In genomic region chr18:11733031-11733430, GRCh38 we compare ENCODE assay signal across 8 cellular contexts. TPM values are rescaled to one million over a fixed set of nuclear protein-coding genes. Genes with fewer than 3 reads are reported as not detected.
A peak's percentile ranks its signal among the peaks of the same experiment; 100 is the strongest.
DNase-seq lines count a peak whose midpoint lies in the region; ATAC-seq, FAIRE-seq and TF ChIP-seq lines count a peak whose summit lies in the region.

No MANE protein-coding gene starts in this region.

- H3K36me3 ChIP-seq in H1 (ENCODE audit: control insufficient read depth in 2 of 4, insufficient read depth in 4 of 4, low read length in 3 of 4) = no peaks in the 10 kb centered on the region

- TF ChIP-seq POLR2A in H1 (IDR thresholded peaks at IDR 0.05; ENCODE audit: control extremely low read depth in 1 of 2, low read depth in 2 of 2, low read length in 2 of 2) = no peak

- H4K91ac ChIP-seq in H1 (replicated peaks; ENCODE audit: insufficient read length, low read length) = peak overlapping the region; percentile 56

- H3K27ac ChIP-seq in H1 (ENCODE audit: low read depth, low read length) = no peak overlapping the region

- H3K4ac ChIP-seq in H1 (replicated peaks; ENCODE audit: insufficient read length, low read depth, low read length) = no peak overlapping the region

- no peak for TF ChIP-seq EP300 in H1 (IDR thresholded peaks at IDR 0.05; ENCODE audit: borderline replicate concordance in 1 of 2, low read depth in 2 of 2, low read length in 2 of 2)

- H4K8ac ChIP-seq in H1 (ENCODE audit: extremely low read depth, insufficient read depth, low read length) = peak overlapping the region; percentile 69; the same call in 1 of the 2 replicates

- TF ChIP-seq RAD21 in H1 (IDR thresholded peaks at IDR 0.05 in 1 of 2, conservative IDR thresholded peaks at IDR 0.05 in 1 of 2; ENCODE audit: low read depth in 2 of 2, low read length in 2 of 2) = peak; percentile 94 to 96

- no peak overlapping the region for H2BK20ac ChIP-seq in H1 (ENCODE audit: low read length)

- peak overlapping the region; percentile 81 for H2BK120ac ChIP-seq in H1 (replicated peaks; ENCODE audit: low read depth, low read length)

- H3K79me2 ChIP-seq in H1 (ENCODE audit: control insufficient read depth in 1 of 2, insufficient read depth in 2 of 2, low read length in 2 of 2) = no peaks in the 10 kb centered on the region

- no peak overlapping the region for H2AFZ ChIP-seq in H1 (ENCODE audit: low read length)

- H3K23me2 ChIP-seq in H1 (ENCODE audit: low read depth, low read length) = no peaks in the 10 kb centered on the region

- no peak overlapping the region for H3K9ac ChIP-seq in H1 (replicated peaks in 1 of 4; ENCODE audit: extremely low read depth in 1 of 4, low read depth in 3 of 4, low read length in 3 of 4)

- no peak for ATAC-seq in GM18519 (IDR thresholded peaks at IDR 0.05; ENCODE audit: low FRiP score, unreplicated experiment)

- H3K4me3 ChIP-seq in H1 (ENCODE audit: extremely low read depth in 1 of 4, insufficient read depth in 2 of 4, low read depth in 3 of 4, low read length in 4 of 4) = no peak overlapping the region

- TF ChIP-seq CTCF in H1 (IDR thresholded peaks at IDR 0.05; ENCODE audit: control extremely low read depth in 1 of 3, insufficient read depth in 1 of 3, low read depth in 1 of 3, low read length in 3 of 3) = peak; percentile 82 to 96 (median 92)

- H4K5ac ChIP-seq in H1 (ENCODE audit: insufficient read length, low read depth, low read length) = peak overlapping the region; percentile 57

- H2BK5ac ChIP-seq in H1 (ENCODE audit: low read depth, low read length) = no peak overlapping the region

- DNase-seq in D341Med (ENCODE audit: low spot score) = peak; percentile 92
- DNase-seq in HEK293T (ENCODE audit: extremely low spot score) = peak; percentile 74
- DNase-seq in NCI-H748 (lab: John Stamatoyannopoulos, UW; ENCODE audit: unreplicated experiment) = peak; percentile 76
- peak; percentile 8 to 48 for DNase-seq in activated CD8-positive, alpha-beta memory T cell treated with anti-CD3 and anti-CD28 coated beads for 1 hour (ENCODE audit: extremely low read depth in 1 of 2, low read depth in 1 of 2)
- DNase-seq in H1 (ENCODE audit: low read depth in 1 of 2, low spot score in 2 of 2) = peak; percentile 54 to 97
- peak; percentile 70 for DNase-seq in mucosa of gallbladder (ENCODE audit: low spot score)
- peak; percentile 60 to 67 for DNase-seq in stimulated activated CD8-positive, alpha-beta memory T cell treated with anti-CD3 and anti-CD28 coated beads, Interleukin-2, amount 100 ng/mL, for 48 hours (ENCODE audit: low read depth in 2 of 2)

- H3K23ac ChIP-seq in H1 (ENCODE audit: insufficient read length) = no peak overlapping the region

- no peaks in the 10 kb centered on the region for H4K20me1 ChIP-seq in H1 (replicated peaks in 1 of 2; ENCODE audit: control insufficient read depth in 1 of 2, insufficient read depth in 2 of 2, low read length in 2 of 2)

- POLR2A ChIA-PET in HEK293T (lab: Yijun Ruan, JAX) (no interaction called here), H1 (lab: Charles Lee; ENCODE audit: partially characterized antibody) (interaction anchor here (1.0 kb wide), 1 partner anchor 53 kb away, joined by 3 read pairs; no protein-coding TSS in a partner anchor)

- no peak overlapping the region for H3K56ac ChIP-seq in H1 (replicated peaks; ENCODE audit: insufficient read length, low read depth, low read length)

- H3K4me1 ChIP-seq in H1 (replicated peaks in 1 of 4; ENCODE audit: control insufficient read depth in 3 of 4, insufficient read depth in 4 of 4, low read length in 3 of 4) = peaks cover 0 to 2% (median 0%) of the 10 kb centered on the region in 4 experiments; a peak in 2 of 7 replicates

- H2BK15ac ChIP-seq in H1 (ENCODE audit: low read length) = no peak overlapping the region

- H3K4me2 ChIP-seq in H1 (ENCODE audit: insufficient read depth in 1 of 2, low read depth in 2 of 2, low read length in 2 of 2) = peak overlapping the region in 1 of 2 experiments; percentile 49; a peak in 1 of 4 replicates

- peak; percentile 84 for FAIRE-seq in H1 (lab: Jason Lieb, UNC)

- WGBS in H1 (ENCODE audit: extremely low coverage in 1 of 2, insufficient coverage in 1 of 2, insufficient read length in 1 of 2, insufficient replicate concordance in 2 of 2, low coverage in 1 of 2, low lambda C conversion rate in 2 of 2, missing lambda C conversion rate in 1 of 2), 2 experiments = 22% methylated on average over 17 of the region's 17 CpGs; no CpG with 5 or more reads in 1 of the 2 experiments

- H3K9me3 ChIP-seq in H1 (ENCODE audit: insufficient read depth in 2 of 2, low read depth in 1 of 2, low read length in 1 of 2) = no peaks in the 10 kb centered on the region

- H2AK5ac ChIP-seq in H1 (ENCODE audit: low read depth, low read length) = no peak overlapping the region

- peak overlapping the region; percentile 51; the same call in 1 of the 2 replicates for H3K18ac ChIP-seq in H1 (ENCODE audit: extremely low read depth, low read length)

- H3K27me3 ChIP-seq in H1 (replicated peaks in 1 of 4; ENCODE audit: control insufficient read depth in 3 of 4, extremely low read depth in 1 of 4, insufficient read depth in 3 of 4, low read length in 3 of 4) = peaks cover 0 to 3% (median 0%) of the 10 kb centered on the region in 4 experiments; a peak in 1 of 7 replicates

- no peaks in the 10 kb centered on the region for H3K79me1 ChIP-seq in H1 (ENCODE audit: low read depth, low read length)

- no peak overlapping the region for H2BK12ac ChIP-seq in H1 (ENCODE audit: low read depth, low read length)

- H3K14ac ChIP-seq in H1 (ENCODE audit: insufficient read length) = no peak overlapping the region

- CTCF ChIA-PET in HEK293T (lab: Yijun Ruan, JAX) (interaction anchor here (0.6 to 1.7 kb wide), 6 partner anchors 9 to 263 kb away, joined by 3 to 5 read pairs (median 3); no protein-coding TSS in a partner anchor), H1 (lab: Charles Lee; ENCODE audit: partially characterized antibody) (interaction anchor here (0.6 to 7.8 kb wide), 49 partner anchors 9 to 317 kb away, joined by 3 to 65 read pairs (median 4); no protein-coding TSS in a partner anchor)

TF ChIP-seq in HEK293T, 16 proteins besides CTCF, POLR2A, EP300 and RAD21:
- TF ChIP-seq L3MBTL2 (conservative IDR thresholded peaks at IDR 0.05) (0 out of 2 replicates have a peak, but pooled peaks have one; percentile 23), ELF4 (IDR thresholded peaks at IDR 0.05) (no peak)

TF ChIP-seq in H1, 55 proteins besides CTCF, POLR2A, EP300 and RAD21:
- TF ChIP-seq GABPA (IDR thresholded peaks at IDR 0.05; ENCODE audit: borderline replicate concordance, insufficient read depth, low read length) (0 out of 2 replicates have a peak, but pooled peaks have one; percentile 32), SUZ12 (IDR thresholded peaks at IDR 0.05; ENCODE audit: low read length) (no peak), ATF3 (IDR thresholded peaks at IDR 0.05; ENCODE audit: insufficient read depth, low read depth, low read length) (no peak), E2F6 (IDR thresholded peaks at IDR 0.05) (peak; percentile 62), YY1 (IDR thresholded peaks at IDR 0.05; ENCODE audit: low read depth, low read length) (0 out of 2 replicates have a peak, but pooled peaks have one; percentile 9), CTBP2 (IDR thresholded peaks at IDR 0.05; ENCODE audit: borderline replicate concordance, insufficient read depth, insufficient read length, low read length) (peak; percentile 54), KDM4A (IDR thresholded peaks at IDR 0.05; ENCODE audit: low read depth, low read length, severe bottlenecking) (no peak), MAX (IDR thresholded peaks at IDR 0.05) (peak; percentile 55), TBP (IDR thresholded peaks at IDR 0.05; ENCODE audit: low read depth, low read length) (peak; percentile 14; the same call in 1 of the 2 replicates)
TF ChIP-seq in H1: peak in this region for 6.

RNA-seq across cellular contexts. Expression of gene GNAL, which starts 44.0 kb away (rescaled TPM):
- 18.2 and 18.3 TPM in 2 replicates for total RNA-seq in H1 (2021; fragmentation: NEBNext Ultra II Directional; extraction: Animal tissue kit (Norgen Biotek cat#: 25700))
- 13.2 and 13.5 TPM in 2 replicates for polyA plus RNA-seq in H1 (2011; rRNA removed)
- 10.1 TPM for polyA plus RNA-seq in H1 (2011; cell fraction: cytosol; rRNA removed)
- 18.1 TPM for polyA plus RNA-seq in H1 (2011; cell fraction: nucleus; rRNA removed)
- 13.4 to 17.5 TPM (median 15.0 TPM) in 4 replicates for polyA plus RNA-seq in H1 (2012, experiment 1 of 2)
- 4.5 TPM for polyA plus RNA-seq in H1 (2012, experiment 2 of 2)
- polyA plus RNA-seq in H1 (2013, experiment 1 of 2) = 11.1 TPM
- polyA plus RNA-seq in H1 (2013, experiment 2 of 2) = 10.5 TPM
- 17.7 and 43.0 TPM in 2 replicates for polyA minus RNA-seq in H1 (2011; rRNA and poly(A)+ RNA removed)
- polyA minus RNA-seq in H1 (2011; cell fraction: cytosol; rRNA and poly(A)+ RNA removed) = 16.5 TPM
- polyA minus RNA-seq in H1 (2011; cell fraction: nucleus; rRNA and poly(A)+ RNA removed) = 24.4 TPM
- total RNA-seq in mucosa of gallbladder = 3.9 TPM

Comparison
In these comparisons a context has a peak if more than half of its experiments do, and no peak if none do; other contexts are left out.
1. DNase-seq: peak in every context shown above with its lines; median percentile 92 in D341Med; 76 in NCI-H748; 76 in H1; 74 in HEK293T; 70 in mucosa of gallbladder; 64 in stimulated activated CD8-positive, alpha-beta memory T cell treated with anti-CD3 and anti-CD28 coated beads, Interleukin-2, amount 100 ng/mL, for 48 hours; 28 in activated CD8-positive, alpha-beta memory T cell treated with anti-CD3 and anti-CD28 coated beads for 1 hour.